ENCODE assay signal across 16 cellular contexts in genomic region chr1:108521990-108522393, GRCh38.
"Had no signal": no experiment of that assay in that cellular context is flagged by ENCODE, and none has a peak within 500 bp of the region (broad histone marks: within the 10 kb centered on the region; RNA-seq: fewer than 3 reads in every experiment).

No MANE protein-coding gene starts in this region.

- H3K9me3 ChIP-seq: breast epithelium, suprapubic skin had no signal

- H3K4me3 ChIP-seq: breast epithelium, dorsolateral prefrontal cortex, suprapubic skin had no signal

- H3K4me1 Mint-ChIP-seq: activated naive CD8-positive, alpha-beta T cell treated with anti-CD3 and anti-CD28 coated beads, Interleukin-2, amount 10 ng/mL, durations not matched to agents 7 days and 5 days; endodermal cell had no signal

- H3K27ac ChIP-seq: breast epithelium, dorsolateral prefrontal cortex, foreskin keratinocyte, suprapubic skin had no signal

- H3K36me3 ChIP-seq: breast epithelium, suprapubic skin had no signal

- ATAC-seq: activated CD8-positive, alpha-beta T cell treated with anti-CD3 and anti-CD28 coated beads, Interleukin-2, amount 10 ng/mL, durations not matched to agents 7 days and 5 days; activated T-cell treated with anti-CD3 and anti-CD28 coated beads, Interleukin-2, amount 50 U/mL, for 72 hours; foreskin keratinocyte; sciatic nerve; WTC11 had no signal

- H3K27ac Mint-ChIP-seq: activated CD8-positive, alpha-beta T cell treated with anti-CD3 and anti-CD28 coated beads, Interleukin-2, amount 10 ng/mL, durations not matched to agents 7 days and 5 days; activated naive CD8-positive, alpha-beta T cell treated with anti-CD3 and anti-CD28 coated beads, Interleukin-2, amount 10 ng/mL, durations not matched to agents 7 days and 5 days; activated T-cell treated with anti-CD3 and anti-CD28 coated beads, Interleukin-2, amount 50 U/mL, for 72 hours; endodermal cell; stimulated activated naive CD8-positive, alpha-beta T cell treated with anti-CD3 and anti-CD28 coated beads, Interleukin-15, Interleukin-2, amounts not matched to agents 100 ng/mL and 50 ng/mL, for 24 hours; T-helper 1 cell treated with Interleukin-12 subunit alpha and Interleukin-12 subunit beta and Interleukin-4 antibody, amounts not matched to agents 30 μg/mL and 1 μg/mL, for 36 hours; WTC11 had no signal

- DNase-seq: activated CD4-positive, alpha-beta T cell treated with anti-CD3 and anti-CD28 coated beads for 4 hours; activated CD8-positive, alpha-beta memory T cell treated with anti-CD3 and anti-CD28 coated beads, Interleukin-2, amount 50 U/mL, for 48 hours; activated CD8-positive, alpha-beta T cell treated with anti-CD3 and anti-CD28 coated beads, Interleukin-2, amount 10 ng/mL, durations not matched to agents 7 days and 5 days; activated naive CD8-positive, alpha-beta T cell treated with anti-CD3 and anti-CD28 coated beads, Interleukin-2, amount 10 ng/mL, durations not matched to agents 7 days and 5 days; activated T-cell treated with anti-CD3 and anti-CD28 coated beads, Interleukin-2, amount 50 U/mL, for 72 hours; anterior cingulate cortex; dorsolateral prefrontal cortex; endodermal cell; foreskin keratinocyte; glutamatergic neuron had no signal

- H3K27me3 ChIP-seq: breast epithelium, dorsolateral prefrontal cortex had no signal

- H3K4me1 ChIP-seq: breast epithelium, foreskin keratinocyte, suprapubic skin had no signal

- H3K4me3 Mint-ChIP-seq: activated CD8-positive, alpha-beta T cell treated with anti-CD3 and anti-CD28 coated beads, Interleukin-2, amount 10 ng/mL, durations not matched to agents 7 days and 5 days; activated naive CD8-positive, alpha-beta T cell treated with anti-CD3 and anti-CD28 coated beads, Interleukin-2, amount 10 ng/mL, durations not matched to agents 7 days and 5 days; activated T-cell treated with anti-CD3 and anti-CD28 coated beads, Interleukin-2, amount 50 U/mL, for 72 hours; endodermal cell; stimulated activated naive CD8-positive, alpha-beta T cell treated with anti-CD3 and anti-CD28 coated beads, Interleukin-15, Interleukin-2, amounts not matched to agents 100 ng/mL and 50 ng/mL, for 24 hours; T-helper 1 cell treated with Interleukin-12 subunit alpha and Interleukin-12 subunit beta and Interleukin-4 antibody, amounts not matched to agents 30 μg/mL and 1 μg/mL, for 36 hours; WTC11 had no signal
